32 cellular contexts compared by ENCODE assay signal in genomic region chr1:228259368-228259894, GRCh38.
"Had no signal": no experiment of that assay in that cellular context is flagged by ENCODE, and none has a peak within 500 bp of the region (broad histone marks: within the 10 kb centered on the region; RNA-seq: fewer than 3 reads in every experiment).

No MANE protein-coding gene starts in this region.

- H3K36me3 ChIP-seq: adrenal gland had no signal

- H3K27me3 Mint-ChIP-seq: activated CD4-positive, alpha-beta memory T cell treated with anti-CD3 and anti-CD28 coated beads for 36 hours; activated CD8-positive, alpha-beta memory T cell treated with anti-CD3 and anti-CD28 coated beads, Interleukin-2, amount 10 ng/mL, durations not matched to agents 7 days and 5 days; activated naive CD4-positive, alpha-beta T cell treated with anti-CD3 and anti-CD28 coated beads, Interleukin-2, amount 50 U/mL, for 24 hours; activated naive CD8-positive, alpha-beta T cell treated with anti-CD3 and anti-CD28 coated beads for 36 hours; activated naive CD8-positive, alpha-beta T cell treated with anti-CD3 and anti-CD28 coated beads, Interleukin-2, amount 50 U/mL, for 24 hours; dendritic cell treated with granulocyte-macrophage colony-stimulating factor and Interleukin-4, amounts not matched to agents 40 ng/mL and 50 ng/mL, for 4 days; effector memory CD8-positive, alpha-beta T cell had no signal

- H3K4me3 ChIP-seq: adrenal gland, body of pancreas, coronary artery, dorsolateral prefrontal cortex, gastroesophageal sphincter, heart right ventricle had no signal

- H3K4me1 ChIP-seq: adrenal gland, body of pancreas, foreskin keratinocyte, gastroesophageal sphincter had no signal

- H3K4me3 Mint-ChIP-seq: activated CD4-positive, alpha-beta memory T cell treated with anti-CD3 and anti-CD28 coated beads for 36 hours; activated CD8-positive, alpha-beta memory T cell treated with anti-CD3 and anti-CD28 coated beads, Interleukin-2, amount 10 ng/mL, durations not matched to agents 7 days and 5 days; activated CD8-positive, alpha-beta T cell treated with anti-CD3 and anti-CD28 coated beads, Interleukin-2, amount 10 ng/mL, durations not matched to agents 7 days and 5 days; activated naive CD4-positive, alpha-beta T cell treated with anti-CD3 and anti-CD28 coated beads for 36 hours; activated naive CD4-positive, alpha-beta T cell treated with anti-CD3 and anti-CD28 coated beads, Interleukin-2, amount 50 U/mL, for 24 hours; activated naive CD8-positive, alpha-beta T cell treated with anti-CD3 and anti-CD28 coated beads for 36 hours; activated naive CD8-positive, alpha-beta T cell treated with anti-CD3 and anti-CD28 coated beads, Interleukin-2, amount 50 U/mL, for 24 hours; activated T-helper 1 cell treated with anti-CD3 and anti-CD28 coated beads, Interleukin-12 subunit alpha, Interleukin-12 subunit beta, Interleukin-2, Interleukin-4 antibody, amounts not matched to agents 30 ng/mL and 10 ng/mL and 1 ng/mL, durations not matched to agents 14 hours and 24 hours and 36 hours; dendritic cell treated with granulocyte-macrophage colony-stimulating factor and Interleukin-4, amounts not matched to agents 40 ng/mL and 50 ng/mL, for 4 days; effector memory CD8-positive, alpha-beta T cell; WTC11 had no signal

- H3K4me1 Mint-ChIP-seq: activated CD8-positive, alpha-beta memory T cell treated with anti-CD3 and anti-CD28 coated beads, Interleukin-2, amount 10 ng/mL, durations not matched to agents 7 days and 5 days; activated naive CD4-positive, alpha-beta T cell treated with anti-CD3 and anti-CD28 coated beads, Interleukin-2, amount 50 U/mL, for 24 hours; activated naive CD8-positive, alpha-beta T cell treated with anti-CD3 and anti-CD28 coated beads for 36 hours; activated naive CD8-positive, alpha-beta T cell treated with anti-CD3 and anti-CD28 coated beads, Interleukin-2, amount 50 U/mL, for 24 hours; WTC11 had no signal

- DNase-seq: activated CD4-positive, alpha-beta memory T cell treated with anti-CD3 and anti-CD28 coated beads for 36 hours; activated CD4-positive, alpha-beta T cell treated with anti-CD3 and anti-CD28 coated beads for 1 hour; activated CD4-positive, alpha-beta T cell treated with anti-CD3 and anti-CD28 coated beads for 4 hours; activated CD8-positive, alpha-beta memory T cell treated with anti-CD3 and anti-CD28 coated beads, Interleukin-2, amount 10 ng/mL, durations not matched to agents 7 days and 5 days; activated CD8-positive, alpha-beta memory T cell treated with anti-CD3 and anti-CD28 coated beads, Interleukin-2, amount 50 U/mL, for 4 hours; activated CD8-positive, alpha-beta T cell treated with anti-CD3 and anti-CD28 coated beads, Interleukin-2, amount 10 ng/mL, durations not matched to agents 7 days and 5 days; activated effector memory CD4-positive, alpha-beta T cell treated with anti-CD3 and anti-CD28 coated beads, Interleukin-2, amount 50 U/mL, for 16 hours; activated naive CD4-positive, alpha-beta T cell treated with anti-CD3 and anti-CD28 coated beads for 36 hours; activated naive CD8-positive, alpha-beta T cell treated with anti-CD3 and anti-CD28 coated beads for 36 hours; activated naive CD8-positive, alpha-beta T cell treated with anti-CD3 and anti-CD28 coated beads, Interleukin-2, amount 50 U/mL, for 24 hours; activated T-cell treated with anti-CD3 and anti-CD28 coated beads, Interleukin-2, amount 50 U/mL, for 1 hour; activated T-cell treated with anti-CD3 and anti-CD28 coated beads, Interleukin-2, amount 50 U/mL, for 48 hours; amygdala; aorta; body of pancreas; central memory CD4-positive, alpha-beta T cell; dorsolateral prefrontal cortex; effector CD4-positive, alpha-beta T cell; effector memory CD8-positive, alpha-beta T cell; foreskin keratinocyte; heart right ventricle; T-helper 2 cell had no signal

- H3K9me3 Mint-ChIP-seq: activated naive CD4-positive, alpha-beta T cell treated with anti-CD3 and anti-CD28 coated beads, Interleukin-2, amount 50 U/mL, for 24 hours; dendritic cell treated with granulocyte-macrophage colony-stimulating factor and Interleukin-4, amounts not matched to agents 40 ng/mL and 50 ng/mL, for 4 days had no signal

- ATAC-seq: activated CD8-positive, alpha-beta memory T cell treated with anti-CD3 and anti-CD28 coated beads, Interleukin-2, amount 10 ng/mL, durations not matched to agents 7 days and 5 days; activated CD8-positive, alpha-beta T cell treated with anti-CD3 and anti-CD28 coated beads, Interleukin-2, amount 10 ng/mL, durations not matched to agents 7 days and 5 days; activated naive CD8-positive, alpha-beta T cell treated with anti-CD3 and anti-CD28 coated beads, Interleukin-2, amount 50 U/mL, for 24 hours; body of pancreas; effector memory CD8-positive, alpha-beta T cell; foreskin keratinocyte; gastroesophageal sphincter had no signal

- H3K27ac ChIP-seq: adrenal gland, body of pancreas, coronary artery, dorsolateral prefrontal cortex, epithelial cell of prostate, foreskin keratinocyte, gastroesophageal sphincter, heart right ventricle, VCaP had no signal

- H3K9me3 ChIP-seq: adrenal gland had no signal

- H3K27ac Mint-ChIP-seq: activated CD4-positive, alpha-beta memory T cell treated with anti-CD3 and anti-CD28 coated beads for 36 hours; activated CD8-positive, alpha-beta memory T cell treated with anti-CD3 and anti-CD28 coated beads, Interleukin-2, amount 10 ng/mL, durations not matched to agents 7 days and 5 days; activated CD8-positive, alpha-beta T cell treated with anti-CD3 and anti-CD28 coated beads, Interleukin-2, amount 10 ng/mL, durations not matched to agents 7 days and 5 days; activated naive CD4-positive, alpha-beta T cell treated with anti-CD3 and anti-CD28 coated beads for 36 hours; activated naive CD4-positive, alpha-beta T cell treated with anti-CD3 and anti-CD28 coated beads, Interleukin-2, amount 50 U/mL, for 24 hours; activated naive CD8-positive, alpha-beta T cell treated with anti-CD3 and anti-CD28 coated beads for 36 hours; activated naive CD8-positive, alpha-beta T cell treated with anti-CD3 and anti-CD28 coated beads, Interleukin-2, amount 50 U/mL, for 24 hours; activated T-helper 1 cell treated with anti-CD3 and anti-CD28 coated beads, Interleukin-12 subunit alpha, Interleukin-12 subunit beta, Interleukin-2, Interleukin-4 antibody, amounts not matched to agents 30 ng/mL and 10 ng/mL and 1 ng/mL, durations not matched to agents 14 hours and 24 hours and 36 hours; activated T-helper 2 cell treated with anti-CD3 and anti-CD28 coated beads, Interferon-gamma antibody, Interleukin-2, Interleukin-4, amounts not matched to agents 10 μg/mL and 5 μg/mL and 100 μg/mL, durations not matched to agents 14 hours and 24 hours and 36 hours; dendritic cell treated with granulocyte-macrophage colony-stimulating factor and Interleukin-4, amounts not matched to agents 40 ng/mL and 50 ng/mL, for 4 days; effector memory CD8-positive, alpha-beta T cell; WTC11 had no signal

- H3K27me3 ChIP-seq: adrenal gland, body of pancreas, dorsolateral prefrontal cortex, foreskin keratinocyte, gastroesophageal sphincter, heart right ventricle had no signal
